In the genomic region with DNA sequence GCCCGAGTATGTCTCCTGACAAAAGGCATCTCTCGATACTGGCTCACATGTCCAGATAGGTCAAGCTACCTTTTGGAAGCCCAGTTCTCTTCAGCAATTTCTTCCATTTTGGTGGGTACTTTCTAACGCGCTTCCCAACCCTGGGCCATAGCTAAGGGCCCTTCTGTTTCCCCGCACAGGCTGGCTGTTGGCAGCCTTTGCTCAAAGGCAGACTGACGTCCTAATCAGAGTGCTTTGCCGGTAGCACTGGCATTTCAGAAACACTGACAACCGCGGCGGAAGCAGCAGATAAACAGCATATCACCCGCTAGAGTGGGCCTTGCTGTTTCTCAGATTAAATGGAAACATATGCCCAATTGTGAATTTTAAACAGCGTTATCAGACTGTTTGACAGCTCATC, we compare ENCODE assay signal across 22 cellular contexts.
"Had no signal": no experiment of that assay in that cellular context is flagged by ENCODE, and none has a peak within 500 bp of the region (broad histone marks: within the 10 kb centered on the region; RNA-seq: fewer than 3 reads in every experiment).

No MANE protein-coding gene starts in this region.

- H3K27ac ChIP-seq: SJCRH30 had no signal

- H3K36me3 ChIP-seq: MG63, SJCRH30 had no signal

- H3K27me3 ChIP-seq: MG63, SJCRH30 had no signal

- H3K4me3 ChIP-seq: MG63, SJCRH30 had no signal

- ATAC-seq: HepG2 had no signal

- H3K9me3 ChIP-seq: MG63, SJCRH30 had no signal

- DNase-seq: IMR-90, Karpas-422, KG1, MG63, NCI-H1092, NCI-H1105 treated with DMSO at 0.1 percent for 48 hours, NCI-H1417 treated with DMSO at 0.1 percent for 48 hours, NCI-H146, NCI-H1694 treated with DMSO at 0.1 percent for 48 hours, NCI-H1930, NCI-H2081, NCI-H2107, NCI-H226, NCI-H446, NCI-H510A, NCI-H524 treated with DMSO at 0.1 percent for 48 hours, NCI-H69, NCI-H774, RPMI8226, SHP77 treated with DMSO at 0.1 percent for 48 hours, SJCRH30 had no signal

- H3K4me1 ChIP-seq: SJCRH30 had no signal
